In the genomic region with DNA sequence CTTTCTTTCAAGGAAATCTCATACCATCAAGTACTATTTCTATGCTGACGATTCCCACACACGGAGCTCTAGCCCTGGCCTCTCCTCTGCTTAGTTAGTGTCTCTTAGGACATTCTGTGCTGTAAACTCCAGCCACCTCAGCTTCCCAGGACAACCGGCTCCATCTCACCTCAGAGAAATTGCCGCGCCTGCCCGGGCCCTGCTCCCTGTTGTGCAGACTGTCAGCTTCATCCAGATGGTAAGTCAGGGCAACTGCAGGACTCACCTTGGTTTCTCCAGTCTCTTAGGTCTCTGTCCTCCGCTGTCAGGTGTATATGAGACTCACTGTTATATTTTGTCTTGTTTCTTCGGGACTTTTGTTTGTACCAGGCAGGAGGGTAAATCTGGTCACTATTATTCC, we compare ENCODE assay signal across 1 cellular context.
TF ChIP-seq lines count a peak whose summit lies in the region.

No MANE protein-coding gene starts in this region.

TF ChIP-seq in GM23338, 12 proteins besides CTCF, POLR2A, EP300 and RAD21 (continued from another document):
- TF ChIP-seq, protein P1, sequence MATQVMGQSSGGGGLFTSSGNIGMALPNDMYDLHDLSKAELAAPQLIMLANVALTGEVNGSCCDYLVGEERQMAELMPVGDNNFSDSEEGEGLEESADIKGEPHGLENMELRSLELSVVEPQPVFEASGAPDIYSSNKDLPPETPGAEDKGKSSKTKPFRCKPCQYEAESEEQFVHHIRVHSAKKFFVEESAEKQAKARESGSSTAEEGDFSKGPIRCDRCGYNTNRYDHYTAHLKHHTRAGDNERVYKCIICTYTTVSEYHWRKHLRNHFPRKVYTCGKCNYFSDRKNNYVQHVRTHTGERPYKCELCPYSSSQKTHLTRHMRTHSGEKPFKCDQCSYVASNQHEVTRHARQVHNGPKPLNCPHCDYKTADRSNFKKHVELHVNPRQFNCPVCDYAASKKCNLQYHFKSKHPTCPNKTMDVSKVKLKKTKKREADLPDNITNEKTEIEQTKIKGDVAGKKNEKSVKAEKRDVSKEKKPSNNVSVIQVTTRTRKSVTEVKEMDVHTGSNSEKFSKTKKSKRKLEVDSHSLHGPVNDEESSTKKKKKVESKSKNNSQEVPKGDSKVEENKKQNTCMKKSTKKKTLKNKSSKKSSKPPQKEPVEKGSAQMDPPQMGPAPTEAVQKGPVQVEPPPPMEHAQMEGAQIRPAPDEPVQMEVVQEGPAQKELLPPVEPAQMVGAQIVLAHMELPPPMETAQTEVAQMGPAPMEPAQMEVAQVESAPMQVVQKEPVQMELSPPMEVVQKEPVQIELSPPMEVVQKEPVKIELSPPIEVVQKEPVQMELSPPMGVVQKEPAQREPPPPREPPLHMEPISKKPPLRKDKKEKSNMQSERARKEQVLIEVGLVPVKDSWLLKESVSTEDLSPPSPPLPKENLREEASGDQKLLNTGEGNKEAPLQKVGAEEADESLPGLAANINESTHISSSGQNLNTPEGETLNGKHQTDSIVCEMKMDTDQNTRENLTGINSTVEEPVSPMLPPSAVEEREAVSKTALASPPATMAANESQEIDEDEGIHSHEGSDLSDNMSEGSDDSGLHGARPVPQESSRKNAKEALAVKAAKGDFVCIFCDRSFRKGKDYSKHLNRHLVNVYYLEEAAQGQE (IDR thresholded peaks at IDR 0.05; ENCODE audit: unreplicated experiment) = no peak
- TF ChIP-seq ZNF331 (CRISPR knock-in tag; IDR thresholded peaks at IDR 0.05; ENCODE audit: low read depth) (no peak), CREB1 (CRISPR knock-in tag; IDR thresholded peaks at IDR 0.05; ENCODE audit: low read depth) (no peak), POLR2AphosphoS5 (IDR thresholded peaks at IDR 0.05; ENCODE audit: low read depth) (no peak), NANOG (IDR thresholded peaks at IDR 0.05; ENCODE audit: borderline replicate concordance) (no peak), EZH2 (IDR thresholded peaks at IDR 0.05; ENCODE audit: low read depth, unreplicated experiment) (no peak)
